In genomic region chr9:97186493-97186892, GRCh38 we compare ENCODE assay signal across 21 cellular contexts.
"Had no signal": no experiment of that assay in that cellular context is flagged by ENCODE, and none has a peak within 500 bp of the region (broad histone marks: within the 10 kb centered on the region; RNA-seq: fewer than 3 reads in every experiment).

No MANE protein-coding gene starts in this region.

- H3K4me3 ChIP-seq: MG63 had no signal

- DNase-seq: IMR-90; Karpas-422; KG1; MG63; NCI-H1092; NCI-H1105 treated with DMSO at 0.1 percent for 48 hours; NCI-H1417 treated with DMSO at 0.1 percent for 48 hours; NCI-H146; NCI-H1694 treated with DMSO at 0.1 percent for 48 hours; NCI-H1930; NCI-H2081; NCI-H2227 treated with DMSO at 0.1 percent for 48 hours; NCI-H524; NCI-H526 treated with DMSO at 0.1 percent for 48 hours; NCI-H748 treated with DMSO at 0.1 percent for 48 hours; NK-92 treated with Interleukin-12 subunit alpha and Interleukin-12 subunit beta, amount 100 ng/mL, for 24 hours; PC-3; SHP77 had no signal

- FAIRE-seq: HepG2 had no signal

- ATAC-seq: HepG2, Panc1, PC-3 had no signal

- H3K36me3 ChIP-seq: MG63 had no signal

- H3K27ac ChIP-seq: RWPE1 had no signal

- H3K9me3 ChIP-seq: MG63 had no signal
